ENCODE assay signal across 19 cellular contexts in the genomic region with DNA sequence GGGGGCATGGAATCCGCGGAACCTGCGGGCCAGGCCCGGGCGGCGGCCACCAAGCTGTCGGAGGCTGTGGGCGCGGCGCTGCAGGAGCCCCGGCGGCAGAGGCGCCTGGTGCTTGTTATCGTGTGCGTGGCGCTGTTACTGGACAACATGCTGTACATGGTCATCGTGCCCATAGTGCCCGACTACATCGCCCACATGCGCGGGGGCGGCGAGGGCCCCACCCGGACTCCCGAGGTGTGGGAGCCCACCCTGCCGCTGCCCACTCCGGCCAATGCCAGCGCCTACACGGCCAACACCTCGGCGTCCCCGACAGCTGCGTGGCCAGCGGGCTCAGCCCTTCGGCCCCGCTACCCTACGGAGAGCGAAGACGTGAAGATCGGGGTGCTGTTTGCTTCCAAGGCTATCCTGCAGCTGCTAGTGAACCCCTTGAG. TPM values are rescaled to one million over a fixed set of nuclear protein-coding genes. Genes with fewer than 3 reads are reported as not detected.
DNase-seq lines count a peak whose midpoint lies in the region; ATAC-seq, FAIRE-seq and TF ChIP-seq lines count a peak whose summit lies in the region.
"Had no signal": no experiment of that assay in that cellular context is flagged by ENCODE, and none has a peak within 500 bp of the region (broad histone marks: within the 10 kb centered on the region; RNA-seq: fewer than 3 reads in every experiment).

No MANE protein-coding gene starts in this region.

- H3K56ac ChIP-seq in H1 (replicated peaks; ENCODE audit: insufficient read length, low read depth, low read length) = no peak overlapping the region

- POLR2A ChIA-PET in H1 (lab: Charles Lee; ENCODE audit: partially characterized antibody) (interaction anchor here (1.0 to 1.3 kb wide), 2 partner anchors 80 to 216 kb away, joined by 3 read pairs; no protein-coding TSS in a partner anchor), RWPE1 (lab: Yijun Ruan, JAX; ENCODE audit: low non-redundant PET) (no interaction called here)
- POLR2A ChIA-PET in activated CD4-positive, alpha-beta memory T cell treated with anti-CD3 and anti-CD28 coated beads for 36 hours (lab: Charles Lee) = no interaction called here

- no peak overlapping the region for H4K5ac ChIP-seq in H1 (ENCODE audit: insufficient read length, low read depth, low read length)

- H3K79me2 ChIP-seq in H1 (ENCODE audit: control insufficient read depth in 1 of 2, insufficient read depth in 2 of 2, low read length in 2 of 2) = no peaks in the 10 kb centered on the region

- H2BK20ac ChIP-seq in H1 (ENCODE audit: low read length) = no peak overlapping the region

- no peak overlapping the region for H3K27ac Mint-ChIP-seq in neural crest cell (ENCODE audit: unreplicated experiment)
- H3K27ac Mint-ChIP-seq in activated CD4-positive, alpha-beta memory T cell treated with anti-CD3 and anti-CD28 coated beads for 36 hours = no peak overlapping the region
- H3K27ac Mint-ChIP-seq: activated CD4-positive, alpha-beta T cell treated with anti-CD3 and anti-CD28 coated beads for 36 hours; activated T-cell treated with anti-CD3 and anti-CD28 coated beads, Interleukin-2, amount 50 U/mL, for 72 hours; naive thymus-derived CD4-positive, alpha-beta T cell; T-helper 17 cell had no signal

- CTCF ChIA-PET in H1 (lab: Charles Lee; ENCODE audit: partially characterized antibody) = interaction anchor here (0.9 to 2.3 kb wide), 5 partner anchors 8 to 26 kb away, joined by 3 to 9 read pairs (median 3); no protein-coding TSS in a partner anchor
- CTCF ChIA-PET in RWPE1 (lab: Yijun Ruan, JAX) = no interaction called here
- CTCF ChIA-PET in activated CD4-positive, alpha-beta memory T cell treated with anti-CD3 and anti-CD28 coated beads for 36 hours (lab: Charles Lee) = no interaction called here

- TF ChIP-seq POLR2A in H1 (IDR thresholded peaks at IDR 0.05; ENCODE audit: control extremely low read depth in 1 of 2, low read depth in 2 of 2, low read length in 2 of 2) = no peak

- no peaks in the 10 kb centered on the region for H3K9me3 Mint-ChIP-seq in neural crest cell
- H3K9me3 Mint-ChIP-seq in activated CD4-positive, alpha-beta memory T cell treated with anti-CD3 and anti-CD28 coated beads for 36 hours = no peaks in the 10 kb centered on the region
- H3K9me3 Mint-ChIP-seq: activated T-cell treated with anti-CD3 and anti-CD28 coated beads, Interleukin-2, amount 50 U/mL, for 72 hours had no signal

- H3K36me3 ChIP-seq in left ventricle myocardium inferior (no peaks in the 10 kb centered on the region), heart right ventricle (no peaks in the 10 kb centered on the region), H1 (ENCODE audit: control insufficient read depth in 2 of 4, insufficient read depth in 4 of 4, low read length in 3 of 4) (peaks cover 0 to 6% (median 0%) of the 10 kb centered on the region in 4 experiments; a peak in 1 of 8 replicates)
- H3K36me3 ChIP-seq: adrenal gland, colonic mucosa had no signal

- FAIRE-seq in H1 (lab: Jason Lieb, UNC) = no peak

- ATAC-seq in heart right ventricle = no peak
- ATAC-seq: activated CD4-positive, alpha-beta T cell treated with anti-CD3 and anti-CD28 coated beads for 36 hours; activated T-cell treated with anti-CD3 and anti-CD28 coated beads, Interleukin-2, amount 50 U/mL, for 72 hours; left cardiac atrium; naive thymus-derived CD4-positive, alpha-beta T cell; stimulated activated naive CD8-positive, alpha-beta T cell treated with anti-CD3 and anti-CD28 coated beads, Interleukin-15, amount 100 ng/mL, for 72 hours; T-helper 17 cell had no signal

- H3K9me3 ChIP-seq in left ventricle myocardium inferior (replicated peaks) (no peaks in the 10 kb centered on the region), heart right ventricle (no peaks in the 10 kb centered on the region), H1 (ENCODE audit: insufficient read depth in 2 of 2, low read depth in 1 of 2, low read length in 1 of 2) (no peaks in the 10 kb centered on the region; a peak in 1 of 4 replicates)
- H3K9me3 ChIP-seq: adrenal gland, colonic mucosa had no signal

- H3K36me3 Mint-ChIP-seq in neural crest cell (ENCODE audit: low read depth) = peaks cover 6% of the 10 kb centered on the region
- H3K36me3 Mint-ChIP-seq in activated CD4-positive, alpha-beta memory T cell treated with anti-CD3 and anti-CD28 coated beads for 36 hours = peaks cover 5% of the 10 kb centered on the region

- 2% methylated on average over 39 to 40 of the region's 40 CpGs for WGBS in heart right ventricle, 2 donors
- 7% methylated on average over 37 of the region's 40 CpGs; no CpG with 5 or more reads in 1 of the 2 experiments for WGBS in H1 (ENCODE audit: extremely low coverage in 1 of 2, insufficient coverage in 1 of 2, insufficient read length in 1 of 2, insufficient replicate concordance in 2 of 2, low coverage in 1 of 2, low lambda C conversion rate in 2 of 2, missing lambda C conversion rate in 1 of 2), 2 experiments

- H3K4me3 Mint-ChIP-seq in neural crest cell = peak overlapping the region; percentile 85
- H3K4me3 Mint-ChIP-seq in activated CD4-positive, alpha-beta memory T cell treated with anti-CD3 and anti-CD28 coated beads for 36 hours = no peak overlapping the region
- H3K4me3 Mint-ChIP-seq: activated CD4-positive, alpha-beta T cell treated with anti-CD3 and anti-CD28 coated beads for 36 hours; stimulated activated naive CD8-positive, alpha-beta T cell treated with anti-CD3 and anti-CD28 coated beads, Interleukin-15, amount 100 ng/mL, for 72 hours; T-helper 17 cell had no signal

- no peak overlapping the region for H3K23ac ChIP-seq in H1 (ENCODE audit: insufficient read length)

- H3K27me3 ChIP-seq in left ventricle myocardium inferior (ENCODE audit: low read depth) (peaks cover 97% of the 10 kb centered on the region), heart right ventricle (peaks cover 51 to 89% (median 87%) of the 10 kb centered on the region in 7 donors), H1 (replicated peaks in 1 of 4; ENCODE audit: control insufficient read depth in 3 of 4, extremely low read depth in 1 of 4, insufficient read depth in 3 of 4, low read length in 3 of 4) (peaks cover 86 to 94% (median 92%) of the 10 kb centered on the region in 4 experiments)

- H4K8ac ChIP-seq in H1 (ENCODE audit: extremely low read depth, insufficient read depth, low read length) = peak overlapping the region; percentile 47; the same call in 1 of the 2 replicates

- no peak overlapping the region for H3K14ac ChIP-seq in H1 (ENCODE audit: insufficient read length)

- peak overlapping the region; percentile 38 for H3K4me3 ChIP-seq in left ventricle myocardium inferior
- H3K4me3 ChIP-seq in heart right ventricle = peak overlapping the region in 2 of 10 donors; percentile 7 to 12
- peak overlapping the region in 3 of 4 experiments; percentile 11 to 72 (median 15); a peak in 6 of 8 replicates for H3K4me3 ChIP-seq in H1 (ENCODE audit: extremely low read depth in 1 of 4, insufficient read depth in 2 of 4, low read depth in 3 of 4, low read length in 4 of 4)
- H3K4me3 ChIP-seq: adrenal gland, colonic mucosa had no signal

- H2BK12ac ChIP-seq in H1 (ENCODE audit: low read depth, low read length) = 0 out of 2 replicates have a peak overlapping the region, but pooled peaks have one; percentile 9

- peaks cover 36% of the 10 kb centered on the region for H3K4me1 ChIP-seq in left ventricle myocardium inferior
- peaks cover 0 to 41% (median 22%) of the 10 kb centered on the region in 9 donors for H3K4me1 ChIP-seq in heart right ventricle
- peaks cover 0 to 47% (median 29%) of the 10 kb centered on the region in 4 experiments; a peak in 6 of 7 replicates for H3K4me1 ChIP-seq in H1 (replicated peaks in 1 of 4; ENCODE audit: control insufficient read depth in 3 of 4, insufficient read depth in 4 of 4, low read length in 3 of 4)
- H3K4me1 ChIP-seq: colonic mucosa had no signal

- DNase-seq in left ventricle myocardium inferior (no peak), heart right ventricle (no peak), H1 (ENCODE audit: low read depth in 1 of 2, low spot score in 2 of 2) (no peak), neural crest cell (ENCODE audit: low read depth, low spot score) (no peak), RWPE1 (ENCODE audit: low spot score) (no peak), NCI-H1930 (lab: John Stamatoyannopoulos, UW) (no peak), SHP77 (lab: John Stamatoyannopoulos, UW) (no peak)
- no peak for DNase-seq in activated CD4-positive, alpha-beta memory T cell treated with anti-CD3 and anti-CD28 coated beads for 36 hours
- DNase-seq: activated CD4-positive, alpha-beta T cell treated with anti-CD3 and anti-CD28 coated beads for 36 hours; activated T-cell treated with anti-CD3 and anti-CD28 coated beads, Interleukin-2, amount 50 U/mL, for 72 hours; adrenal gland; colonic mucosa; left cardiac atrium; naive thymus-derived CD4-positive, alpha-beta T cell; stimulated activated naive CD8-positive, alpha-beta T cell treated with anti-CD3 and anti-CD28 coated beads, Interleukin-15, amount 100 ng/mL, for 72 hours; T-helper 17 cell had no signal

- H2AFZ ChIP-seq in H1 (ENCODE audit: low read length) = no peak overlapping the region

- no peak overlapping the region for H3K9ac ChIP-seq in H1 (replicated peaks in 1 of 4; ENCODE audit: extremely low read depth in 1 of 4, low read depth in 3 of 4, low read length in 3 of 4)

- no peaks in the 10 kb centered on the region for H3K79me1 ChIP-seq in H1 (ENCODE audit: low read depth, low read length)

- TF ChIP-seq EP300 in H1 (IDR thresholded peaks at IDR 0.05; ENCODE audit: borderline replicate concordance in 1 of 2, low read depth in 2 of 2, low read length in 2 of 2) = no peak

- H2BK15ac ChIP-seq in H1 (ENCODE audit: low read length) = no peak overlapping the region

- H2BK120ac ChIP-seq in H1 (replicated peaks; ENCODE audit: low read depth, low read length) = no peak overlapping the region

- intact Hi-C loops in left ventricle myocardium inferior (cut with micrococcal nuclease) = no loop called here
- intact Hi-C loops in heart right ventricle (cut with DNase I) = no loop called here
- intact Hi-C loops in activated CD4-positive, alpha-beta memory T cell treated with anti-CD3 and anti-CD28 coated beads for 36 hours (cut with micrococcal nuclease) = no loop called here

- no peak overlapping the region for H2AK5ac ChIP-seq in H1 (ENCODE audit: low read depth, low read length)

- H3K4ac ChIP-seq in H1 (replicated peaks; ENCODE audit: insufficient read length, low read depth, low read length) = no peak overlapping the region

- no peak overlapping the region for H3K27ac ChIP-seq in left ventricle myocardium inferior (replicated peaks)
- H3K27ac ChIP-seq in heart right ventricle = no peak overlapping the region
- H3K27ac ChIP-seq in H1 (ENCODE audit: low read depth, low read length) = no peak overlapping the region
- H3K27ac ChIP-seq in RWPE1 = no peak overlapping the region
- H3K27ac ChIP-seq: adrenal gland, colonic mucosa, epithelial cell of prostate, skin epidermis had no signal

- H3K4me2 ChIP-seq in H1 (ENCODE audit: insufficient read depth in 1 of 2, low read depth in 2 of 2, low read length in 2 of 2) = peak overlapping the region; percentile 70 to 71

- peaks cover 16 to 51% of the 10 kb centered on the region in 2 experiments for H4K20me1 ChIP-seq in H1 (replicated peaks in 1 of 2; ENCODE audit: control insufficient read depth in 1 of 2, insufficient read depth in 2 of 2, low read length in 2 of 2)

- H3K23me2 ChIP-seq in H1 (ENCODE audit: low read depth, low read length) = peaks cover 16% of the 10 kb centered on the region; the same call in 1 of the 2 replicates

- H4K91ac ChIP-seq in H1 (replicated peaks; ENCODE audit: insufficient read length, low read length) = no peak overlapping the region

- no peak overlapping the region for H2BK5ac ChIP-seq in H1 (ENCODE audit: low read depth, low read length)

- H3K4me1 Mint-ChIP-seq in neural crest cell = peaks cover 39% of the 10 kb centered on the region
- peaks cover 9% of the 10 kb centered on the region for H3K4me1 Mint-ChIP-seq in activated CD4-positive, alpha-beta memory T cell treated with anti-CD3 and anti-CD28 coated beads for 36 hours (ENCODE audit: low read depth)

- peaks cover 93% of the 10 kb centered on the region for H3K27me3 Mint-ChIP-seq in neural crest cell (ENCODE audit: low read depth)
- peaks cover 65% of the 10 kb centered on the region for H3K27me3 Mint-ChIP-seq in activated CD4-positive, alpha-beta memory T cell treated with anti-CD3 and anti-CD28 coated beads for 36 hours

- no peak for TF ChIP-seq CTCF in left ventricle myocardium inferior (IDR thresholded peaks at IDR 0.05; ENCODE audit: borderline replicate concordance)
- TF ChIP-seq CTCF in heart right ventricle (IDR thresholded peaks at IDR 0.05) = no peak
- TF ChIP-seq CTCF in H1 (IDR thresholded peaks at IDR 0.05; ENCODE audit: control extremely low read depth in 1 of 3, insufficient read depth in 1 of 3, low read depth in 1 of 3, low read length in 3 of 3) = no peak
- TF ChIP-seq CTCF in neural crest cell (conservative IDR thresholded peaks at IDR 0.05) = no peak
- no peak for TF ChIP-seq CTCF in RWPE1 (conservative IDR thresholded peaks at IDR 0.05; ENCODE audit: low read depth)

- no peak for TF ChIP-seq RAD21 in H1 (IDR thresholded peaks at IDR 0.05 in 1 of 2, conservative IDR thresholded peaks at IDR 0.05 in 1 of 2; ENCODE audit: low read depth in 2 of 2, low read length in 2 of 2)

- H3K18ac ChIP-seq in H1 (ENCODE audit: extremely low read depth, low read length) = no peak overlapping the region

RNA-seq across cellular contexts. Expression of gene SLC18A3, which starts 0.6 kb away (rescaled TPM):
- total RNA-seq in left ventricle myocardium inferior (not detected), heart right ventricle (not detected), neural crest cell (16.7 and 17.9 TPM in 2 replicates)
- polyA plus RNA-seq in heart right ventricle (not detected), H1 (2011; rRNA removed) (0.17 and 0.28 TPM in 2 replicates)
- total RNA-seq in H1 (2021; fragmentation: NEBNext Ultra II Directional; extraction: Animal tissue kit (Norgen Biotek cat#: 25700)) = 0.13 TPM in 1 of 2 replicates, not detected in the other
- polyA plus RNA-seq in H1 (2011; cell fraction: cytosol; rRNA removed) = 0.10 TPM
- 0.06 TPM for polyA plus RNA-seq in H1 (2011; cell fraction: nucleus; rRNA removed)
- 0.11 to 0.19 TPM (median 0.13 TPM) in 3 of 4 replicates, not detected in the other for polyA plus RNA-seq in H1 (2012, experiment 1 of 2)
- polyA plus RNA-seq in H1 (2012, experiment 2 of 2) = not detected
- 0.04 TPM for polyA plus RNA-seq in H1 (2013, experiment 1 of 2)
- polyA plus RNA-seq in H1 (2013, experiment 2 of 2) = 0.02 TPM
- polyA minus RNA-seq in H1 (2011; rRNA and poly(A)+ RNA removed) = not detected in 2 replicates
- polyA minus RNA-seq in H1 (2011; cell fraction: cytosol; rRNA and poly(A)+ RNA removed) = not detected
- polyA minus RNA-seq in H1 (2011; cell fraction: nucleus; rRNA and poly(A)+ RNA removed) = 0.20 TPM
- not detected for total RNA-seq in activated CD4-positive, alpha-beta memory T cell treated with anti-CD3 and anti-CD28 coated beads for 36 hours
- total RNA-seq: activated CD4-positive, alpha-beta T cell treated with anti-CD3 and anti-CD28 coated beads for 36 hours; activated T-cell treated with anti-CD3 and anti-CD28 coated beads, Interleukin-2, amount 50 U/mL, for 72 hours; left cardiac atrium; naive thymus-derived CD4-positive, alpha-beta T cell; RPMI7951; T-helper 17 cell had no signal
- polyA plus RNA-seq: naive thymus-derived CD4-positive, alpha-beta T cell had no signal

RNA-seq across cellular contexts. Expression of gene CHAT, which starts 3.1 kb away (rescaled TPM):
- not detected for total RNA-seq in left ventricle myocardium inferior
- not detected for total RNA-seq in heart right ventricle
- polyA plus RNA-seq in heart right ventricle = not detected
- not detected in 2 replicates for total RNA-seq in H1 (2021; fragmentation: NEBNext Ultra II Directional; extraction: Animal tissue kit (Norgen Biotek cat#: 25700))
- not detected in 2 replicates for polyA plus RNA-seq in H1 (2011; rRNA removed)
- polyA plus RNA-seq in H1 (2011; cell fraction: cytosol; rRNA removed) = 0.03 TPM
- not detected for polyA plus RNA-seq in H1 (2011; cell fraction: nucleus; rRNA removed)
- not detected in 4 replicates for polyA plus RNA-seq in H1 (2012, experiment 1 of 2)
- not detected for polyA plus RNA-seq in H1 (2012, experiment 2 of 2)
- not detected for polyA plus RNA-seq in H1 (2013, experiment 1 of 2)
- not detected for polyA plus RNA-seq in H1 (2013, experiment 2 of 2)
- not detected in 2 replicates for polyA minus RNA-seq in H1 (2011; rRNA and poly(A)+ RNA removed)
- polyA minus RNA-seq in H1 (2011; cell fraction: cytosol; rRNA and poly(A)+ RNA removed) = not detected
- not detected for polyA minus RNA-seq in H1 (2011; cell fraction: nucleus; rRNA and poly(A)+ RNA removed)
- total RNA-seq in neural crest cell = 2.7 and 3.3 TPM in 2 replicates
- not detected for total RNA-seq in activated CD4-positive, alpha-beta memory T cell treated with anti-CD3 and anti-CD28 coated beads for 36 hours
- total RNA-seq: activated CD4-positive, alpha-beta T cell treated with anti-CD3 and anti-CD28 coated beads for 36 hours; adrenal gland; left cardiac atrium; naive thymus-derived CD4-positive, alpha-beta T cell; RPMI7951; T-helper 17 cell had no signal
- polyA plus RNA-seq: adrenal gland; naive thymus-derived CD4-positive, alpha-beta T cell had no signal

Comparison
In these comparisons a context has a peak if more than half of its experiments do, and no peak if none do; other contexts are left out.
1. RNA of gene SLC18A3, which starts 0.6 kb away (total RNA-seq): 16.7 to 17.9 TPM in neural crest cell; not detected in left ventricle myocardium inferior (single experiment), not detected in heart right ventricle, 0.13 TPM in H1 and not detected in activated CD4-positive, alpha-beta memory T cell treated with anti-CD3 and anti-CD28 coated beads for 36 hours; every median in the first group is over 10 times any median in the second.